3 cellular contexts compared by ENCODE assay signal in the genomic region with DNA sequence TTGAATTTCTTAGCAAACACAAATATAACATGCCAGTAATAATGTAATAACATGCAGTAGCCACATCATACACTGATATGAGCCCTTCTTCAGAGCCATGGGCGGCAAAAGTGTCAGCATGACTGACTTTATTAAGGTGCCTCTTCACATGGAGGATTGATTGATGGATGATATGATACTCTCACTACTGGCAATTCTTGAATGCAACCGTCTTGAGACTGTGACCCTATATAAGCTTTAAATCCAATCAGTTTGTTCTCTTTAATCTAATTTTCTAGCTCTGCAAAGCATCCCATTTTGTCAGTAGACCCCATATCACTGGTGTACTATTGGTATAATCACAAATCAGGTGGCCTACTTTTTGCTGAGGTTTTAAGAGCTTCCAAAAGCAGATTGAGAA.
"Had no signal": no experiment of that assay in that cellular context is flagged by ENCODE, and none has a peak within 500 bp of the region (broad histone marks: within the 10 kb centered on the region; RNA-seq: fewer than 3 reads in every experiment).

No MANE protein-coding gene starts in this region.

- DNase-seq: GDM1, GF-D8 had no signal

- ATAC-seq: GM12878 had no signal
